Comparison of ENCODE assay signal across 8 cellular contexts in genomic region chr2:85327757-85328617, GRCh38. TPM values are rescaled to one million over a fixed set of nuclear protein-coding genes. Genes with fewer than 3 reads are reported as not detected.
DNase-seq lines count a peak whose midpoint lies in the region; ATAC-seq and TF ChIP-seq lines count a peak whose summit lies in the region.

TSS of gene TGOLN2 (minus strand) at chr2:85327989. CDS start at chr2:85327962, 27 bp downstream.

- H3K27me3 Mint-ChIP-seq in T-helper 1 cell treated with Interleukin-12 subunit alpha and Interleukin-12 subunit beta and Interleukin-4 antibody, amounts not matched to agents 30 μg/mL and 1 μg/mL, for 36 hours (ENCODE audit: low read depth), result no peaks in the 10 kb centered on the region
- no peaks in the 10 kb centered on the region for H3K27me3 Mint-ChIP-seq in progenitor cell of endocrine pancreas

- H3K27me3 ChIP-seq in left ventricle myocardium inferior (ENCODE audit: low read depth) (no peaks in the 10 kb centered on the region), upper lobe of right lung (no peaks in the 10 kb centered on the region)

- H3K4me3 Mint-ChIP-seq in T-helper 1 cell treated with Interleukin-12 subunit alpha and Interleukin-12 subunit beta and Interleukin-4 antibody, amounts not matched to agents 30 μg/mL and 1 μg/mL, for 36 hours, result peak within 1 kb of the TSS; percentile 96
- peak within 1 kb of the TSS; percentile 97 for H3K4me3 Mint-ChIP-seq in progenitor cell of endocrine pancreas (ENCODE audit: low read depth)

- H3K4me3 ChIP-seq in left ventricle myocardium inferior, result peak within 1 kb of the TSS; percentile 81
- H3K4me3 ChIP-seq in upper lobe of right lung, result peak within 1 kb of the TSS; percentile 75

- peak; percentile 31 for TF ChIP-seq CTCF in left ventricle myocardium inferior (IDR thresholded peaks at IDR 0.05; ENCODE audit: borderline replicate concordance)
- peak; percentile 19 for TF ChIP-seq CTCF in progenitor cell of endocrine pancreas (IDR thresholded peaks at IDR 0.05; ENCODE audit: unreplicated experiment)
- no peak for TF ChIP-seq CTCF in upper lobe of right lung (IDR thresholded peaks at IDR 0.05)

- intact Hi-C loops in left ventricle myocardium inferior (cut with micrococcal nuclease) (no loop called here), upper lobe of right lung (cut with DNase I) (no loop called here)

- peaks cover 35% of the 10 kb centered on the region for H3K4me1 Mint-ChIP-seq in T-helper 1 cell treated with Interleukin-12 subunit alpha and Interleukin-12 subunit beta and Interleukin-4 antibody, amounts not matched to agents 30 μg/mL and 1 μg/mL, for 36 hours (ENCODE audit: low read depth)
- peaks cover 34% of the 10 kb centered on the region for H3K4me1 Mint-ChIP-seq in progenitor cell of endocrine pancreas (ENCODE audit: low read depth)

- peaks cover 56% of the 10 kb centered on the region for H3K4me1 ChIP-seq in left ventricle myocardium inferior
- H3K4me1 ChIP-seq in upper lobe of right lung, result peaks cover 35% of the 10 kb centered on the region

- peaks cover 46% of the 10 kb centered on the region for H3K36me3 Mint-ChIP-seq in T-helper 1 cell treated with Interleukin-12 subunit alpha and Interleukin-12 subunit beta and Interleukin-4 antibody, amounts not matched to agents 30 μg/mL and 1 μg/mL, for 36 hours (ENCODE audit: low read depth)
- peaks cover 6% of the 10 kb centered on the region for H3K36me3 Mint-ChIP-seq in progenitor cell of endocrine pancreas (ENCODE audit: insufficient read depth)

- ATAC-seq in GM18498 (IDR thresholded peaks at IDR 0.05; ENCODE audit: unreplicated experiment), result peak; percentile 86
- peak; percentile 80 for ATAC-seq in HG02885 (IDR thresholded peaks at IDR 0.05; ENCODE audit: poor library complexity, unreplicated experiment)
- peak; percentile 97 for ATAC-seq in upper lobe of right lung

- no peaks in the 10 kb centered on the region for H3K9me3 Mint-ChIP-seq in T-helper 1 cell treated with Interleukin-12 subunit alpha and Interleukin-12 subunit beta and Interleukin-4 antibody, amounts not matched to agents 30 μg/mL and 1 μg/mL, for 36 hours
- H3K9me3 Mint-ChIP-seq in progenitor cell of endocrine pancreas (ENCODE audit: low read depth), result no peaks in the 10 kb centered on the region

- peak; percentile 94 for DNase-seq in NCI-H1694 treated with DMSO at 0.1 percent for 48 hours (lab: John Stamatoyannopoulos, UW)
- peak; percentile 83 for DNase-seq in amniotic stem cell (lab: John Stamatoyannopoulos, UW)
- DNase-seq in left ventricle myocardium inferior, result peak; percentile 95
- DNase-seq in progenitor cell of endocrine pancreas (ENCODE audit: low spot score, unreplicated experiment), result peak; percentile 81
- peak; percentile 97 for DNase-seq in upper lobe of right lung

- H3K27ac Mint-ChIP-seq in T-helper 1 cell treated with Interleukin-12 subunit alpha and Interleukin-12 subunit beta and Interleukin-4 antibody, amounts not matched to agents 30 μg/mL and 1 μg/mL, for 36 hours, result peak within 1 kb of the TSS; percentile 99
- peak within 1 kb of the TSS; percentile 99 for H3K27ac Mint-ChIP-seq in progenitor cell of endocrine pancreas

- H3K36me3 ChIP-seq in left ventricle myocardium inferior, result peaks cover 20% of the 10 kb centered on the region
- H3K36me3 ChIP-seq in upper lobe of right lung, result peaks cover 26% of the 10 kb centered on the region

- H3K9me3 ChIP-seq in left ventricle myocardium inferior (replicated peaks) (no peaks in the 10 kb centered on the region), upper lobe of right lung (no peaks in the 10 kb centered on the region)

- H3K27ac ChIP-seq in left ventricle myocardium inferior (replicated peaks) (peak within 1 kb of the TSS; percentile 98), upper lobe of right lung (peak within 1 kb of the TSS; percentile 98)

RNA-seq across cellular contexts. Expression of gene TGOLN2, which starts in this region (rescaled TPM):
- 71.5 TPM for total RNA-seq in left ventricle myocardium inferior
- 64.2 and 65.5 TPM in 2 replicates for total RNA-seq in progenitor cell of endocrine pancreas
- total RNA-seq in upper lobe of right lung, result 156 TPM

Comparison
In these comparisons a context has a peak if more than half of its experiments do, and no peak if none do; other contexts are left out.
1. Peak in every context shown above with its lines: DNase-seq, ATAC-seq, H3K4me3 ChIP-seq and H3K27ac ChIP-seq.